Comparison of ENCODE assay signal across 9 cellular contexts in the genomic region with DNA sequence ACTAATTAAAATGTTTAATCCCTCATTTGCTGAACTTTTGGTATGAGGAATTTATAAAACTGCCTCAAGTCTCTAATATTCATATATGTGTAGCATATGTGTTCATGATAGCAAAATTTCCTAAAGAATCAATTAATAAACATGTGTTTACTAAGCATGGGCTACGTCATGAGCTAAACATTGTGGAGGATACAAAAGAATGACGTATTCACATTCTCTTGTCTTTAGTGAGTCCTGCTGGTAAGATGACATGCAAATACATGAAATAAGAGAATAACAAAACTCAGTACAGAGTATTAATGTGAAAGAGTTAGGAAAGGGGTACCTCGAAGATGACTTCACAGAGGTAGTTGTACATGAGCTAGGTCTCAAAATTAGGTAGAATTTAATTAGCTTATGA.
"Had no signal": no experiment of that assay in that cellular context is flagged by ENCODE, and none has a peak within 500 bp of the region (broad histone marks: within the 10 kb centered on the region; RNA-seq: fewer than 3 reads in every experiment).

No MANE protein-coding gene starts in this region.

- H3K4me3 ChIP-seq: GM23338, K562 had no signal

- DNase-seq: H9, IMR-90, KG1 had no signal

- H3K27ac ChIP-seq: HL-60 had no signal

- H2AFZ ChIP-seq: GM23338 had no signal

- H3K4me2 ChIP-seq: GM23338 had no signal

- ATAC-seq: GM23338, HCT116, K562 had no signal

- FAIRE-seq: H1, H54, K562 had no signal
